1 cellular context compared by ENCODE assay signal in the genomic region with DNA sequence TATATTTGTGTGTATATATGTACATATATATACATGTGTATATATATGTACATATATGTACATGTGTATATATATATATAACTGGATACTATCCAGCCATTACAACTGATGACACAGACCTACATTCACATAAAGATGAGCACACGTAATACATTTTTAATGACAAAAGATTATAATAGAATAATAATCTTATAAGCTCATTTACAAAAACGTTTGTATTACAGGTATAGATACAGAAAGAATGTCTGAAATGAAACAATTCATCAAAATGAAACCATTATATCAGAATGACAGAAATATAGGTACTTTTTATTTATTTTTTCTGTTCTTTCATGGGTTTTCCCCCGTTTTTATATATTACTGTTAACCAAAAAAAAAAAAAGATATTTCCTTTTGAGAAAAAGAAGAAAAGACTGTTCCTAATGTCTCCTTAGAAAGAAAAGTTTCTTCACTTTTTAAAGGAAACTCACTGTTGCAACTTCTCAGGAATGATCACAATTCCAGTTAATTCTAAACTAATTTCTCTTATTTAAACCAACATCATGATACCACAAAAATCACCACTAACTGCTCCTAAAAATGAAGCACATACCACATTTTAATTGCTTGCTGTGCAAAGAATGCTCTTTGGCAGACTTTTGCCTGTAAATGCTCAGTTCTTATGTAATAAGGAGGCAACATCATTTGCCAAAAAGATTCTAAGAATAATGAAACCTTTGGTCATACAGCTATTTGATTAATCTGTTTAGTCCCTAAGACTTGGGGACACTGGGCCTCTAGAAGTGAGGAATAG.
A peak's percentile ranks its signal among the peaks of the same experiment; 100 is the strongest.
TF ChIP-seq lines count a peak whose summit lies in the region.

No MANE protein-coding gene starts in this region.

TF ChIP-seq in GM12878, 131 proteins besides CTCF, POLR2A, EP300 and RAD21:
- TF ChIP-seq SMC3 (IDR thresholded peaks at IDR 0.05; ENCODE audit: borderline replicate concordance, low read length) (no peak), IKZF1 (conservative IDR thresholded peaks at IDR 0.05) (no peak), NR2C1 (IDR thresholded peaks at IDR 0.05) (no peak), NBN (IDR thresholded peaks at IDR 0.05) (no peak), RUNX3 (IDR thresholded peaks at IDR 0.05; ENCODE audit: low read length) (no peak; the same call in 1 of the 2 replicates), BRCA1 (IDR thresholded peaks at IDR 0.05; ENCODE audit: low read depth, low read length) (no peak), CBX5 (IDR thresholded peaks at IDR 0.05; ENCODE audit: low read depth) (no peak), SIX5 (IDR thresholded peaks at IDR 0.05; ENCODE audit: low read depth, low read length, severe bottlenecking) (no peak), BMI1 (IDR thresholded peaks at IDR 0.05; ENCODE audit: borderline replicate concordance) (no peak), JUNB (IDR thresholded peaks at IDR 0.05) (peak; percentile 67), ZNF622 (IDR thresholded peaks at IDR 0.05) (no peak), NFIC (IDR thresholded peaks at IDR 0.05; ENCODE audit: low read depth, low read length) (peak; percentile 80; the same call in 1 of the 2 replicates)
- TF ChIP-seq, protein P1, sequence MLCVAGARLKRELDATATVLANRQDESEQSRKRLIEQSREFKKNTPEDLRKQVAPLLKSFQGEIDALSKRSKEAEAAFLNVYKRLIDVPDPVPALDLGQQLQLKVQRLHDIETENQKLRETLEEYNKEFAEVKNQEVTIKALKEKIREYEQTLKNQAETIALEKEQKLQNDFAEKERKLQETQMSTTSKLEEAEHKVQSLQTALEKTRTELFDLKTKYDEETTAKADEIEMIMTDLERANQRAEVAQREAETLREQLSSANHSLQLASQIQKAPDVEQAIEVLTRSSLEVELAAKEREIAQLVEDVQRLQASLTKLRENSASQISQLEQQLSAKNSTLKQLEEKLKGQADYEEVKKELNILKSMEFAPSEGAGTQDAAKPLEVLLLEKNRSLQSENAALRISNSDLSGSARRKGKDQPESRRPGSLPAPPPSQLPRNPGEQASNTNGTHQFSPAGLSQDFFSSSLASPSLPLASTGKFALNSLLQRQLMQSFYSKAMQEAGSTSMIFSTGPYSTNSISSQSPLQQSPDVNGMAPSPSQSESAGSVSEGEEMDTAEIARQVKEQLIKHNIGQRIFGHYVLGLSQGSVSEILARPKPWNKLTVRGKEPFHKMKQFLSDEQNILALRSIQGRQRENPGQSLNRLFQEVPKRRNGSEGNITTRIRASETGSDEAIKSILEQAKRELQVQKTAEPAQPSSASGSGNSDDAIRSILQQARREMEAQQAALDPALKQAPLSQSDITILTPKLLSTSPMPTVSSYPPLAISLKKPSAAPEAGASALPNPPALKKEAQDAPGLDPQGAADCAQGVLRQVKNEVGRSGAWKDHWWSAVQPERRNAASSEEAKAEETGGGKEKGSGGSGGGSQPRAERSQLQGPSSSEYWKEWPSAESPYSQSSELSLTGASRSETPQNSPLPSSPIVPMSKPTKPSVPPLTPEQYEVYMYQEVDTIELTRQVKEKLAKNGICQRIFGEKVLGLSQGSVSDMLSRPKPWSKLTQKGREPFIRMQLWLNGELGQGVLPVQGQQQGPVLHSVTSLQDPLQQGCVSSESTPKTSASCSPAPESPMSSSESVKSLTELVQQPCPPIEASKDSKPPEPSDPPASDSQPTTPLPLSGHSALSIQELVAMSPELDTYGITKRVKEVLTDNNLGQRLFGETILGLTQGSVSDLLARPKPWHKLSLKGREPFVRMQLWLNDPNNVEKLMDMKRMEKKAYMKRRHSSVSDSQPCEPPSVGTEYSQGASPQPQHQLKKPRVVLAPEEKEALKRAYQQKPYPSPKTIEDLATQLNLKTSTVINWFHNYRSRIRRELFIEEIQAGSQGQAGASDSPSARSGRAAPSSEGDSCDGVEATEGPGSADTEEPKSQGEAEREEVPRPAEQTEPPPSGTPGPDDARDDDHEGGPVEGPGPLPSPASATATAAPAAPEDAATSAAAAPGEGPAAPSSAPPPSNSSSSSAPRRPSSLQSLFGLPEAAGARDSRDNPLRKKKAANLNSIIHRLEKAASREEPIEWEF (IDR thresholded peaks at IDR 0.05; ENCODE audit: insufficient replicate concordance, low read depth, low read length), result no peak
- TF ChIP-seq, protein P2, sequence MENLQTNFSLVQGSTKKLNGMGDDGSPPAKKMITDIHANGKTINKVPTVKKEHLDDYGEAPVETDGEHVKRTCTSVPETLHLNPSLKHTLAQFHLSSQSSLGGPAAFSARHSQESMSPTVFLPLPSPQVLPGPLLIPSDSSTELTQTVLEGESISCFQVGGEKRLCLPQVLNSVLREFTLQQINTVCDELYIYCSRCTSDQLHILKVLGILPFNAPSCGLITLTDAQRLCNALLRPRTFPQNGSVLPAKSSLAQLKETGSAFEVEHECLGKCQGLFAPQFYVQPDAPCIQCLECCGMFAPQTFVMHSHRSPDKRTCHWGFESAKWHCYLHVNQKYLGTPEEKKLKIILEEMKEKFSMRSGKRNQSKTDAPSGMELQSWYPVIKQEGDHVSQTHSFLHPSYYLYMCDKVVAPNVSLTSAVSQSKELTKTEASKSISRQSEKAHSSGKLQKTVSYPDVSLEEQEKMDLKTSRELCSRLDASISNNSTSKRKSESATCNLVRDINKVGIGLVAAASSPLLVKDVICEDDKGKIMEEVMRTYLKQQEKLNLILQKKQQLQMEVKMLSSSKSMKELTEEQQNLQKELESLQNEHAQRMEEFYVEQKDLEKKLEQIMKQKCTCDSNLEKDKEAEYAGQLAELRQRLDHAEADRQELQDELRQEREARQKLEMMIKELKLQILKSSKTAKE (IDR thresholded peaks at IDR 0.05; ENCODE audit: low read depth, poor library complexity, severe bottlenecking), result no peak
- TF ChIP-seq, protein P3, sequence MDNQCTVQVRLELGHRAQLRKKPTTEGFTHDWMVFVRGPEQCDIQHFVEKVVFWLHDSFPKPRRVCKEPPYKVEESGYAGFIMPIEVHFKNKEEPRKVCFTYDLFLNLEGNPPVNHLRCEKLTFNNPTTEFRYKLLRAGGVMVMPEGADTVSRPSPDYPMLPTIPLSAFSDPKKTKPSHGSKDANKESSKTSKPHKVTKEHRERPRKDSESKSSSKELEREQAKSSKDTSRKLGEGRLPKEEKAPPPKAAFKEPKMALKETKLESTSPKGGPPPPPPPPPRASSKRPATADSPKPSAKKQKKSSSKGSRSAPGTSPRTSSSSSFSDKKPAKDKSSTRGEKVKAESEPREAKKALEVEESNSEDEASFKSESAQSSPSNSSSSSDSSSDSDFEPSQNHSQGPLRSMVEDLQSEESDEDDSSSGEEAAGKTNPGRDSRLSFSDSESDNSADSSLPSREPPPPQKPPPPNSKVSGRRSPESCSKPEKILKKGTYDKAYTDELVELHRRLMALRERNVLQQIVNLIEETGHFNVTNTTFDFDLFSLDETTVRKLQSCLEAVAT (IDR thresholded peaks at IDR 0.05), result no peak
- TF ChIP-seq, protein P4, sequence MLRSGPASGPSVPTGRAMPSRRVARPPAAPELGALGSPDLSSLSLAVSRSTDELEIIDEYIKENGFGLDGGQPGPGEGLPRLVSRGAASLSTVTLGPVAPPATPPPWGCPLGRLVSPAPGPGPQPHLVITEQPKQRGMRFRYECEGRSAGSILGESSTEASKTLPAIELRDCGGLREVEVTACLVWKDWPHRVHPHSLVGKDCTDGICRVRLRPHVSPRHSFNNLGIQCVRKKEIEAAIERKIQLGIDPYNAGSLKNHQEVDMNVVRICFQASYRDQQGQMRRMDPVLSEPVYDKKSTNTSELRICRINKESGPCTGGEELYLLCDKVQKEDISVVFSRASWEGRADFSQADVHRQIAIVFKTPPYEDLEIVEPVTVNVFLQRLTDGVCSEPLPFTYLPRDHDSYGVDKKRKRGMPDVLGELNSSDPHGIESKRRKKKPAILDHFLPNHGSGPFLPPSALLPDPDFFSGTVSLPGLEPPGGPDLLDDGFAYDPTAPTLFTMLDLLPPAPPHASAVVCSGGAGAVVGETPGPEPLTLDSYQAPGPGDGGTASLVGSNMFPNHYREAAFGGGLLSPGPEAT (IDR thresholded peaks at IDR 0.05; ENCODE audit: low read depth), result 0 out of 2 replicates have a peak, but pooled peaks have one; percentile 21
- TF ChIP-seq, protein P5, sequence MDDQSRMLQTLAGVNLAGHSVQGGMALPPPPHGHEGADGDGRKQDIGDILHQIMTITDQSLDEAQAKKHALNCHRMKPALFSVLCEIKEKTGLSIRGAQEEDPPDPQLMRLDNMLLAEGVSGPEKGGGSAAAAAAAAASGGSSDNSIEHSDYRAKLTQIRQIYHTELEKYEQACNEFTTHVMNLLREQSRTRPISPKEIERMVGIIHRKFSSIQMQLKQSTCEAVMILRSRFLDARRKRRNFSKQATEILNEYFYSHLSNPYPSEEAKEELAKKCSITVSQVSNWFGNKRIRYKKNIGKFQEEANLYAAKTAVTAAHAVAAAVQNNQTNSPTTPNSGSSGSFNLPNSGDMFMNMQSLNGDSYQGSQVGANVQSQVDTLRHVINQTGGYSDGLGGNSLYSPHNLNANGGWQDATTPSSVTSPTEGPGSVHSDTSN (IDR thresholded peaks at IDR 0.05; ENCODE audit: insufficient replicate concordance, low read depth, low read length), result no peak
TF ChIP-seq in GM12878: peak in this region for 3.
